ENCODE assay signal across 8 cellular contexts in the genomic region with DNA sequence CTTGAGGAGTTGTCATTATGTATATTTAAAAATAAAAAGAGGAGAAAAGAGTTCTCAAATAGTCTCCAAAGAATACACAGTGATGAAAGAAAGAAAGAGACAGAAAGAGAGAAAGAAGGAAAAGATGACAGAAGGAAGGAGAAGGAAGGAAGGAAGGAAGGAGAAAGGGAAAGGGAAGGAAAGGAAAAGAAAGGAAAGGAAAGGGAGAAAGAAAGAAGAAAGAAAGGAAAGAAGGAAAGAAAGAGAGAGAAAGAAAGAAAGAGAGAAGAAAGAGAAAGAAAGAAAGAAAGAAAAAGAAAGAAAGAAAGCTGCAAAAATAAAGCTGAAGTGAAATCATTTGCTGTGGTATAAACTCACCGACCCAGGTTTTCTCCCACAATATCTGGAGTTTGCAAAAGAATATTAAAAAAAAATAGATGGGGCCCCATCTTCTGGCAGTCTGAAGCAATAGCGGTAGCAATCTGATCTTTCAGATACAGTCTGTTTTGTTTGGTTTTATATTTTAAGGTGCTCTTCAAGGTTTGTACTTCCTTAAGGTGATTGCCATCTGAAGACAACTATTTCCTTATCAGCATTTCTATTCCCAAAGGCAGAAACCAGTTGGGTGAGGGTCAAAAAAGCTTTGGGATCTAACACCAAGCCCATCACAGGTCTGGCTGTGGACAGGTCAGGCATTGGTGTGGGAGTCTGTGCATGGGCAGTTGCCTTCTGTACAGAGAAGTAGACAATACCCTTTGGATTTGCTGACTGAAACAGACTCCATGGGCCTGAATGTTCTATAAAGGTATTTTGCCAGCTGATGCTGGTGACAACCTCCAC.
DNase-seq lines count a peak whose midpoint lies in the region; ATAC-seq and TF ChIP-seq lines count a peak whose summit lies in the region.

No MANE protein-coding gene starts in this region.

- peaks cover 21% of the 10 kb centered on the region for H3K27me3 ChIP-seq in GM23248 (replicated peaks; ENCODE audit: insufficient read depth)

- no peaks in the 10 kb centered on the region for H3F3A ChIP-seq in GM23248 (ENCODE audit: insufficient read depth)

- H3K4me1 ChIP-seq in GM23248 (ENCODE audit: insufficient read depth), result peaks cover 6% of the 10 kb centered on the region; the same call in 1 of the 2 replicates
- no peaks in the 10 kb centered on the region for H3K4me1 ChIP-seq in OCI-LY7 (ENCODE audit: insufficient read depth, low read length, poor library complexity, severe bottlenecking)

- CTCF ChIA-PET in OCI-LY7 (lab: Charles Lee; ENCODE audit: unreplicated experiment), result no interaction called here

- H3K9me2 ChIP-seq in GM23248 (ENCODE audit: insufficient read depth), result no peaks in the 10 kb centered on the region
- no peaks in the 10 kb centered on the region for H3K9me2 ChIP-seq in OCI-LY7 (ENCODE audit: insufficient read depth, low read length)

- H3K36me3 ChIP-seq in GM23248 (ENCODE audit: low read depth) (no peaks in the 10 kb centered on the region), OCI-LY7 (ENCODE audit: insufficient read depth, low read length) (no peaks in the 10 kb centered on the region)

- DNase-seq in AG20443 (ENCODE audit: low spot score) (peak; percentile 56), GM23248 (peak; percentile 64), OCI-LY7 (ENCODE audit: low spot score) (peak; percentile 11), fibroblast of mammary gland (ENCODE audit: low read depth) (peak; percentile 45), left ventricle myocardium superior (no peak)

- POLR2A ChIA-PET in OCI-LY7 (lab: Charles Lee), result no interaction called here

- H3K9ac ChIP-seq in GM23248, result no peak overlapping the region

- H3K79me2 ChIP-seq in GM23248 (ENCODE audit: insufficient read depth) (no peaks in the 10 kb centered on the region), OCI-LY7 (ENCODE audit: insufficient read depth, low read depth, low read length) (no peaks in the 10 kb centered on the region)

- in situ Hi-C loops in GM23248 (cut with MboI), result loop anchor here (25.0 kb wide), 1 partner anchor 1500 kb away; no protein-coding TSS in a partner anchor

- H3K27ac ChIP-seq in GM23248, result no peak overlapping the region
- H3K27ac ChIP-seq in OCI-LY7 (ENCODE audit: low read depth, low read length, poor library complexity, severe bottlenecking), result no peak overlapping the region

- intact Hi-C loops in OCI-LY7 (cut with micrococcal nuclease; ENCODE audit: unreplicated experiment) (no loop called here), left ventricle myocardium superior (cut with micrococcal nuclease) (no loop called here)

- TF ChIP-seq CTCF in OCI-LY7 (conservative IDR thresholded peaks at IDR 0.05; ENCODE audit: low read length), result peak; percentile 68
- TF ChIP-seq CTCF in fibroblast of mammary gland (conservative IDR thresholded peaks at IDR 0.05; ENCODE audit: control insufficient read depth, insufficient read depth, low read depth, low read length), result peak; percentile 59

- ATAC-seq in HG03025 (IDR thresholded peaks at IDR 0.05; ENCODE audit: low FRiP score, unreplicated experiment), result no peak
- no peak for ATAC-seq in GM18519 (IDR thresholded peaks at IDR 0.05; ENCODE audit: low FRiP score, unreplicated experiment)
- ATAC-seq in HG03039 (IDR thresholded peaks at IDR 0.05; ENCODE audit: unreplicated experiment), result no peak
- no peak for ATAC-seq in left ventricle myocardium superior

- H4K20me1 ChIP-seq in GM23248 (ENCODE audit: insufficient read depth) (no peaks in the 10 kb centered on the region), OCI-LY7 (ENCODE audit: insufficient read depth, low read length) (no peaks in the 10 kb centered on the region)

- no TSS peak for BruUV-seq in OCI-LY7 (replicated peaks; lab: Mats Ljungman, UMichigan)

- H3K4me3 ChIP-seq in GM23248, result no peak overlapping the region
- H3K4me3 ChIP-seq in OCI-LY7 (ENCODE audit: low read depth, low read length, poor library complexity, severe bottlenecking), result no peak overlapping the region
- no peak overlapping the region for H3K4me3 ChIP-seq in fibroblast of mammary gland (ENCODE audit: control insufficient read depth, low read depth, low read length)

- WGBS in GM23248 (ENCODE audit: low coverage in 1 of 2, low lambda C conversion rate in 2 of 2, missing lambda C conversion rate in 2 of 2), 2 experiments, result 62 to 69% methylated on average over 2 of the region's 2 CpGs

- H2AFZ ChIP-seq in GM23248 (no peak overlapping the region), OCI-LY7 (ENCODE audit: low read length) (no peak overlapping the region)

- H3K9me3 ChIP-seq in GM23248 (ENCODE audit: low read depth) (no peaks in the 10 kb centered on the region), OCI-LY7 (ENCODE audit: low read length) (no peaks in the 10 kb centered on the region)

- no peak overlapping the region for H3K4me2 ChIP-seq in GM23248 (ENCODE audit: unreplicated experiment)
- H3K4me2 ChIP-seq in OCI-LY7 (ENCODE audit: low read length), result no peak overlapping the region
